ENCODE assay signal across 18 cellular contexts in genomic region chr3:7305561-7305960, GRCh38.
"Had no signal": no experiment of that assay in that cellular context is flagged by ENCODE, and none has a peak within 500 bp of the region (broad histone marks: within the 10 kb centered on the region; RNA-seq: fewer than 3 reads in every experiment).

No MANE protein-coding gene starts in this region.

- H3K4me3 Mint-ChIP-seq: naive B cell, type B pancreatic cell had no signal

- H3K27ac ChIP-seq: heart right ventricle, left ventricle myocardium inferior, lower lobe of right lung, neutrophil, psoas muscle, stomach, thoracic aorta had no signal

- H3K4me3 ChIP-seq: heart right ventricle, left ventricle myocardium inferior, lower lobe of right lung, psoas muscle, stomach, thoracic aorta had no signal

- H3K27me3 ChIP-seq: heart right ventricle, neutrophil, stomach had no signal

- H3K27ac Mint-ChIP-seq: type B pancreatic cell had no signal

- FAIRE-seq: frontal cortex, kidney, urothelium cell line had no signal

- H3K36me3 Mint-ChIP-seq: naive B cell, type B pancreatic cell had no signal

- DNase-seq: heart right ventricle; kidney; left cardiac atrium; left ventricle myocardium inferior; lower lobe of right lung; mesenchymal stem cell; naive B cell; psoas muscle; stimulated activated CD4-positive, alpha-beta T cell treated with anti-CD3 and anti-CD28 coated beads, Interleukin-2, amount 100 ng/mL, for 24 hours; stimulated activated naive CD4-positive, alpha-beta T cell; stomach; substantia nigra had no signal

- H3K9me3 ChIP-seq: lower lobe of right lung, neutrophil, stomach, thoracic aorta had no signal

- H3K4me1 Mint-ChIP-seq: naive B cell had no signal

- H3K9me3 Mint-ChIP-seq: type B pancreatic cell had no signal

- H3K4me1 ChIP-seq: psoas muscle had no signal

- H3K36me3 ChIP-seq: heart right ventricle, left ventricle myocardium inferior, lower lobe of right lung, neutrophil, stomach, thoracic aorta had no signal

- ATAC-seq: heart right ventricle, left cardiac atrium, lower lobe of right lung, psoas muscle, sciatic nerve had no signal

- H3K27me3 Mint-ChIP-seq: naive B cell, type B pancreatic cell had no signal
